In the genomic region with DNA sequence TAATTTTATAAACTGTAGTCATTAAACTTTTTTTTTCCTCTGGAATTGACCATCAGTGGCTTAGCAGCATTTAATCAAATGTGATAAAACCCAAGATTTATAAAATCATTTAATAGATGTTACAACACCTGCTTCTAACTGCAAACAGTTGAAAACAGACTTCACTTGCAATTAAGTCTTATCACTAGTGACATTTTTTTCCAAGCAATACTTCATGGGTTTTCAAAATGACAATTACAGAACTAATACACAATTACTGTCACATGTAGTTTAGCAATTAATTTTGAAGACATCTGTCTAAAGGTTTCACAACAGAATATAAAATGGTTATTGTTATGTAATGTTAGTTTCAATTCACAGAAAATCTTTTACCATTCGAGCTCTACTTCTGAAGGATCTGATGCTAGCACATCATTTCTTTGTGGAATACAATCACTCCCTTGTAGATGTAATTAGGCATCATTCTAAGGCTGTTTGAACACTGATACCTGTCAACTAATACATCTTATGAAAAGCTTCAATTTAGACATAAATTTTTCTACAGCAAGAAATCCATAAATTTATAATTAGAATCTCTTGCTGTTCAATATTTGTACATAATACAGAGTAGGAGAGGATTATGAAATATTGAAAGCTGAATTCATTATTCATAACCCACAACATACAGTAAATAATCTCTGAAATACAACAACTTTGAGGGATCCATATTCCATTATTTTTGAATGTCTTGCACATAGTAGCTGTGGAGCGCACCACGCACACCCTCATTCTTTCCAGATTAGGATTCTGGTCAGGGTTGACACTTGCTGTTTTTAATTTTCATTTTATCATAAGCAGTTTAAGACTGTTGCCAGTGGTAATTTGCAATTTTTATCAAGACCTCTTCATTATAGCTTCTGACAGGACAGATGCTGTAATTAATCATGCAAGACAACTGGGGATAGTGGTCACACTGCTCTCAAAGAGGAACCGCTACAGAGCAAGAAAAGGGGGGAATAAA, we compare ENCODE assay signal across 25 cellular contexts.
"Had no signal": no experiment of that assay in that cellular context is flagged by ENCODE, and none has a peak within 500 bp of the region (broad histone marks: within the 10 kb centered on the region; RNA-seq: fewer than 3 reads in every experiment).

No MANE protein-coding gene starts in this region.

- H2AFZ ChIP-seq: parathyroid adenoma had no signal

- H3K27ac ChIP-seq: brain microvascular endothelial cell, dorsolateral prefrontal cortex, epithelial cell of prostate, foreskin keratinocyte, lower lobe of right lung, neutrophil, parathyroid adenoma, spleen, testis, VCaP had no signal

- H3K36me3 ChIP-seq: brain microvascular endothelial cell, lower lobe of right lung, neutrophil, spleen had no signal

- H3K79me2 ChIP-seq: parathyroid adenoma had no signal

- H3K4me3 ChIP-seq: dorsolateral prefrontal cortex, lower lobe of right lung, spleen, testis had no signal

- H3K27me3 ChIP-seq: brain microvascular endothelial cell, foreskin keratinocyte, neutrophil, spleen, testis had no signal

- H3K4me1 ChIP-seq: foreskin keratinocyte, lower lobe of right lung, parathyroid adenoma, spleen, testis had no signal

- DNase-seq: activated CD4-positive, alpha-beta T cell treated with anti-CD3 and anti-CD28 coated beads for 1 hour; activated CD8-positive, alpha-beta memory T cell treated with anti-CD3 and anti-CD28 coated beads for 24 hours; activated CD8-positive, alpha-beta memory T cell treated with anti-CD3 and anti-CD28 coated beads, Interleukin-2, amount 50 U/mL, for 48 hours; activated effector memory CD4-positive, alpha-beta T cell treated with Interleukin-2 at 50 U/mL for 16 hours; activated naive CD4-positive, alpha-beta T cell treated with anti-CD3 and anti-CD28 coated beads, Interleukin-2, amount 10 ng/mL, durations not matched to agents 7 days and 5 days; activated naive CD8-positive, alpha-beta T cell treated with anti-CD3 and anti-CD28 coated beads, Interleukin-2, amount 50 U/mL, for 24 hours; activated T-cell treated with anti-CD3 and anti-CD28 coated beads, Interleukin-2, amount 50 U/mL, for 48 hours; anterior cingulate cortex; brain microvascular endothelial cell; central memory CD4-positive, alpha-beta T cell; dorsolateral prefrontal cortex; foreskin keratinocyte; hypothalamus; lower lobe of right lung; naive thymus-derived CD8-positive, alpha-beta T cell; spleen; stimulated activated CD4-positive, alpha-beta T cell treated with anti-CD3 and anti-CD28 coated beads, Interleukin-4, amount 100 ng/mL, for 4 hours; testis had no signal

- ATAC-seq: activated naive CD8-positive, alpha-beta T cell treated with anti-CD3 and anti-CD28 coated beads, Interleukin-2, amount 50 U/mL, for 24 hours; foreskin keratinocyte; lower lobe of right lung; naive thymus-derived CD8-positive, alpha-beta T cell; stimulated activated memory B cell treated with anti-CD40 and anti-IgM and Interleukin-4, amounts not matched to agents 10 μg/mL and 1 μg/mL and 100 μg/mL, for 72 hours had no signal

- H3K9ac ChIP-seq: parathyroid adenoma had no signal

- H3K9me3 ChIP-seq: lower lobe of right lung, neutrophil, testis had no signal

- FAIRE-seq: colon, keratinocyte had no signal
